21 cellular contexts compared by ENCODE assay signal in the genomic region with DNA sequence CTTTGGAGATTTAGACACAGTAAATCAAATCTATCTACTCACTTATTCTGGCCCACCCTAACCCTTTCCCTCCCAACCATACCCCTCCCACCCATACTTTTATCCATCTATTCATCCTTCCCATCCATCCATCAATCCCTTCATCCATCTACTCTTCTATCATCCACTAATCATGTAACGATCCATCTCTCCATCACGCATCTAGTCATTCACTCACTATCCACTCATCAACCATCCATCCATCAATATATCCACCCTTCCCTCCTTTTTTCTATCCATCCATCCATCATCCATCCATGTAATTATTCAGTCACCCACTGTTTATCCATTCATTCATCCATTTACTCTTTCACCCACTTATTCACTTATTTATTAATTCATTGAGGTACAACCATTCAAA.
A peak's percentile ranks its signal among the peaks of the same experiment; 100 is the strongest.
DNase-seq lines count a peak whose midpoint lies in the region; ATAC-seq, FAIRE-seq and TF ChIP-seq lines count a peak whose summit lies in the region.
"Had no signal": no experiment of that assay in that cellular context is flagged by ENCODE, and none has a peak within 500 bp of the region (broad histone marks: within the 10 kb centered on the region; RNA-seq: fewer than 3 reads in every experiment).

No MANE protein-coding gene starts in this region.

- H3K14ac ChIP-seq in H1 (ENCODE audit: insufficient read length), result no peak overlapping the region

- H3K4me2 ChIP-seq in HepG2 (ENCODE audit: low read depth, low read length) (no peak overlapping the region), H1 (ENCODE audit: insufficient read depth in 1 of 2, low read depth in 2 of 2, low read length in 2 of 2) (no peak overlapping the region)
- H3K4me2 ChIP-seq: A549; BLaER1 treated with 17β-estradiol and CSF1 and Interleukin-3, amounts not matched to agents 10 nM and 100 nM had no signal

- intact Hi-C loops in HepG2 (cut with micrococcal nuclease; ENCODE audit: unreplicated experiment), result no loop called here
- intact Hi-C loops in right lobe of liver (cut with DNase I), result no loop called here

- H3K36me3 Mint-ChIP-seq in nephron progenitor cell (ENCODE audit: low read depth), result peaks cover 23% of the 10 kb centered on the region
- H3K36me3 Mint-ChIP-seq: CD8-positive, alpha-beta T cell had no signal

- H3K27ac Mint-ChIP-seq in nephron progenitor cell, result no peak overlapping the region
- H3K27ac Mint-ChIP-seq: B cell; CD4-positive, alpha-beta T cell; CD8-positive, alpha-beta T cell had no signal

- H3K4me1 ChIP-seq in HepG2 (ENCODE audit: insufficient read depth, low read length) (peaks cover 18% of the 10 kb centered on the region), right lobe of liver (peaks cover 0 to 21% (median 9%) of the 10 kb centered on the region in 4 donors), H1 (replicated peaks in 1 of 4; ENCODE audit: control insufficient read depth in 3 of 4, insufficient read depth in 4 of 4, low read length in 3 of 4) (peaks cover 0 to 5% (median 2%) of the 10 kb centered on the region in 4 experiments; a peak in 3 of 7 replicates)
- H3K4me1 ChIP-seq: A549 had no signal

- H4K20me1 ChIP-seq in HepG2 (ENCODE audit: insufficient read depth, low read length) (peaks cover 3% of the 10 kb centered on the region; the same call in 1 of the 2 replicates), H1 (replicated peaks in 1 of 2; ENCODE audit: control insufficient read depth in 1 of 2, insufficient read depth in 2 of 2, low read length in 2 of 2) (no peaks in the 10 kb centered on the region)

- no peak overlapping the region for H2BK20ac ChIP-seq in H1 (ENCODE audit: low read length)

- DNase-seq in HepG2 (ENCODE audit: low spot score) (no peak), right lobe of liver (no peak), H1 (ENCODE audit: low read depth in 1 of 2, low spot score in 2 of 2) (no peak), nephron progenitor cell (no peak)
- no peak for DNase-seq in activated CD4-positive, alpha-beta T cell treated with anti-CD3 and anti-CD28 coated beads for 48 hours
- DNase-seq: AML-193; Caco-2; Calu3; CD4-positive, alpha-beta T cell; CD8-positive, alpha-beta T cell; DMS79 treated with DMSO at 0.1 percent for 48 hours; GF-D8 had no signal

- H3K23ac ChIP-seq in H1 (ENCODE audit: insufficient read length), result no peak overlapping the region

- TF ChIP-seq RAD21 in HepG2 (CRISPR knock-in tag; IDR thresholded peaks at IDR 0.05), result no peak
- no peak for TF ChIP-seq RAD21 in H1 (IDR thresholded peaks at IDR 0.05 in 1 of 2, conservative IDR thresholded peaks at IDR 0.05 in 1 of 2; ENCODE audit: low read depth in 2 of 2, low read length in 2 of 2)

- H3K9me3 Mint-ChIP-seq in nephron progenitor cell, result peaks cover 25% of the 10 kb centered on the region

- no peak overlapping the region for H3K9ac ChIP-seq in HepG2 (ENCODE audit: insufficient read depth, low read depth, low read length)
- H3K9ac ChIP-seq in H1 (replicated peaks in 1 of 4; ENCODE audit: extremely low read depth in 1 of 4, low read depth in 3 of 4, low read length in 3 of 4), result no peak overlapping the region
- H3K9ac ChIP-seq: BLaER1 treated with 17β-estradiol and CSF1 and Interleukin-3, amounts not matched to agents 10 nM and 100 nM had no signal

- H3K27ac ChIP-seq in HepG2 (ENCODE audit: extremely low read length, insufficient read depth, low read length) (no peak overlapping the region), right lobe of liver (no peak overlapping the region), H1 (ENCODE audit: low read depth, low read length) (no peak overlapping the region)
- H3K27ac ChIP-seq: 22Rv1; A549; BLaER1 treated with 17β-estradiol and CSF1 and Interleukin-3, amounts not matched to agents 10 nM and 100 nM; C4-2B had no signal

- H3K36me3 ChIP-seq in HepG2 (replicated peaks in 1 of 2; ENCODE audit: control insufficient read depth in 1 of 2, insufficient read depth in 2 of 2, low read length in 2 of 2) (no peaks in the 10 kb centered on the region), right lobe of liver (no peaks in the 10 kb centered on the region), H1 (ENCODE audit: control insufficient read depth in 2 of 4, insufficient read depth in 4 of 4, low read length in 3 of 4) (no peaks in the 10 kb centered on the region)
- H3K36me3 ChIP-seq: BLaER1 treated with 17β-estradiol and CSF1 and Interleukin-3, amounts not matched to agents 10 nM and 100 nM had no signal

- no peak overlapping the region for H2AK5ac ChIP-seq in H1 (ENCODE audit: low read depth, low read length)

- H3K4me3 ChIP-seq in HepG2 (replicated peaks in 1 of 3; ENCODE audit: insufficient read depth in 1 of 3, low read depth in 2 of 3, low read length in 3 of 3), result no peak overlapping the region
- no peak overlapping the region for H3K4me3 ChIP-seq in right lobe of liver
- H3K4me3 ChIP-seq in H1 (ENCODE audit: extremely low read depth in 1 of 4, insufficient read depth in 2 of 4, low read depth in 3 of 4, low read length in 4 of 4), result no peak overlapping the region
- H3K4me3 ChIP-seq: A549; BLaER1 treated with 17β-estradiol and CSF1 and Interleukin-3, amounts not matched to agents 10 nM and 100 nM had no signal

- H3K9me3 ChIP-seq in HepG2 (ENCODE audit: low read length) (no peaks in the 10 kb centered on the region), right lobe of liver (no peaks in the 10 kb centered on the region), H1 (ENCODE audit: insufficient read depth in 2 of 2, low read depth in 1 of 2, low read length in 1 of 2) (peaks cover 0 to 7% of the 10 kb centered on the region in 2 experiments; a peak in 1 of 4 replicates)
- H3K9me3 ChIP-seq: Caco-2 had no signal

- H3K4ac ChIP-seq in H1 (replicated peaks; ENCODE audit: insufficient read length, low read depth, low read length), result no peak overlapping the region

- H3K79me1 ChIP-seq in H1 (ENCODE audit: low read depth, low read length), result no peaks in the 10 kb centered on the region

- no peak overlapping the region for H2AFZ ChIP-seq in HepG2 (ENCODE audit: low read length)
- H2AFZ ChIP-seq in H1 (ENCODE audit: low read length), result no peak overlapping the region

- TF ChIP-seq EP300 in HepG2 (IDR thresholded peaks at IDR 0.05; ENCODE audit: low read depth in 2 of 2, low read length in 2 of 2) (no peak), HepG2 (CRISPR knock-in tag; IDR thresholded peaks at IDR 0.05; ENCODE audit: borderline replicate concordance) (no peak), H1 (IDR thresholded peaks at IDR 0.05; ENCODE audit: borderline replicate concordance in 1 of 2, low read depth in 2 of 2, low read length in 2 of 2) (no peak)

- H3K23me2 ChIP-seq in H1 (ENCODE audit: low read depth, low read length), result peaks cover 13% of the 10 kb centered on the region; the same call in 1 of the 2 replicates

- H2BK15ac ChIP-seq in H1 (ENCODE audit: low read length), result no peak overlapping the region

- H3K79me2 ChIP-seq in HepG2 (ENCODE audit: insufficient read depth, low read length) (no peaks in the 10 kb centered on the region), H1 (ENCODE audit: control insufficient read depth in 1 of 2, insufficient read depth in 2 of 2, low read length in 2 of 2) (no peaks in the 10 kb centered on the region)

- no peak overlapping the region for H4K5ac ChIP-seq in H1 (ENCODE audit: insufficient read length, low read depth, low read length)

- peaks cover 71% of the 10 kb centered on the region for H3K4me1 Mint-ChIP-seq in nephron progenitor cell

- no peak for FAIRE-seq in HepG2 (lab: Jason Lieb, UNC)
- FAIRE-seq in H1 (lab: Jason Lieb, UNC), result no peak
- FAIRE-seq: A549, D721Med, G401.6, GM12891 had no signal

- BruUV-seq in HepG2 (replicated peaks; lab: Mats Ljungman, UMichigan), result no TSS peak

- CTCF ChIA-PET in HepG2 (lab: Yijun Ruan, JAX; ENCODE audit: low intra/inter-chr PET ratio, low total read pairs), result no interaction called here
- CTCF ChIA-PET in H1 (lab: Charles Lee; ENCODE audit: partially characterized antibody), result interaction anchor here (0.7 kb wide), 1 partner anchor 55 kb away, joined by 3 read pairs; no protein-coding TSS in a partner anchor

- POLR2A ChIA-PET in HepG2 (lab: Yijun Ruan, JAX), result no interaction called here
- POLR2A ChIA-PET in H1 (lab: Charles Lee; ENCODE audit: partially characterized antibody), result interaction anchor here (1.2 kb wide), 1 partner anchor 13 kb away, joined by 3 read pairs; no protein-coding TSS in a partner anchor

- no peak for TF ChIP-seq POLR2A in HepG2 (IDR thresholded peaks at IDR 0.05; ENCODE audit: insufficient read depth in 1 of 2, low read depth in 2 of 2, low read length in 2 of 2)
- TF ChIP-seq POLR2A in right lobe of liver (IDR thresholded peaks at IDR 0.05), result no peak
- no peak for TF ChIP-seq POLR2A in H1 (IDR thresholded peaks at IDR 0.05; ENCODE audit: control extremely low read depth in 1 of 2, low read depth in 2 of 2, low read length in 2 of 2)

- no peak overlapping the region for H2BK12ac ChIP-seq in H1 (ENCODE audit: low read depth, low read length)

- no peak overlapping the region for H2BK5ac ChIP-seq in H1 (ENCODE audit: low read depth, low read length)

- ATAC-seq in HepG2 (no peak), right lobe of liver (no peak), GM18858 (IDR thresholded peaks at IDR 0.05; ENCODE audit: unreplicated experiment) (no peak)
- ATAC-seq: A549; CD8-positive, alpha-beta T cell had no signal

- TF ChIP-seq CTCF in HepG2 (CRISPR knock-in tag; IDR thresholded peaks at IDR 0.05) (no peak), right lobe of liver (IDR thresholded peaks at IDR 0.05) (no peak), H1 (IDR thresholded peaks at IDR 0.05; ENCODE audit: control extremely low read depth in 1 of 3, insufficient read depth in 1 of 3, low read depth in 1 of 3, low read length in 3 of 3) (no peak), nephron progenitor cell (IDR thresholded peaks at IDR 0.05) (no peak)

- peak overlapping the region; percentile 21 for H3K56ac ChIP-seq in H1 (replicated peaks; ENCODE audit: insufficient read length, low read depth, low read length)

- H3K18ac ChIP-seq in H1 (ENCODE audit: extremely low read depth, low read length), result no peak overlapping the region

- no peak overlapping the region for H4K8ac ChIP-seq in H1 (ENCODE audit: extremely low read depth, insufficient read depth, low read length)

- WGBS in HepG2 (ENCODE audit: low lambda C conversion rate), result 91% methylated on average over 2 of the region's 2 CpGs
- 100% methylated on average over 2 of the region's 2 CpGs for WGBS in right lobe of liver (ENCODE audit: insufficient coverage, low coverage, low lambda C conversion rate, missing lambda C conversion rate)
- WGBS in H1 (ENCODE audit: extremely low coverage in 1 of 2, insufficient coverage in 1 of 2, insufficient read length in 1 of 2, insufficient replicate concordance in 2 of 2, low coverage in 1 of 2, low lambda C conversion rate in 2 of 2, missing lambda C conversion rate in 1 of 2), 2 experiments, result 94 to 100% methylated on average over 2 of the region's 2 CpGs

- in situ Hi-C loops in HepG2 (cut with HindIII; ENCODE audit: extremely low pct_ligation_motif_present, low pct_unique_long_range_greater_than_20kb), result no loop called here

- H3K27me3 Mint-ChIP-seq in nephron progenitor cell (ENCODE audit: low read depth, poor library complexity), result peaks cover 34% of the 10 kb centered on the region

- peaks cover 8 to 65% of the 10 kb centered on the region in 2 experiments for H3K27me3 ChIP-seq in HepG2 (ENCODE audit: control insufficient read depth in 1 of 2, insufficient read depth in 2 of 2, low read length in 2 of 2)
- no peaks in the 10 kb centered on the region for H3K27me3 ChIP-seq in right lobe of liver
- peaks cover 18 to 36% (median 33%) of the 10 kb centered on the region in 4 experiments for H3K27me3 ChIP-seq in H1 (replicated peaks in 1 of 4; ENCODE audit: control insufficient read depth in 3 of 4, extremely low read depth in 1 of 4, insufficient read depth in 3 of 4, low read length in 3 of 4)

- peak overlapping the region; percentile 24 for H3K4me3 Mint-ChIP-seq in nephron progenitor cell
- H3K4me3 Mint-ChIP-seq: B cell; CD4-positive, alpha-beta T cell; CD8-positive, alpha-beta T cell had no signal

- no peak overlapping the region for H4K91ac ChIP-seq in H1 (replicated peaks; ENCODE audit: insufficient read length, low read length)

- no peak overlapping the region for H2BK120ac ChIP-seq in H1 (replicated peaks; ENCODE audit: low read depth, low read length)
